In the genomic region with DNA sequence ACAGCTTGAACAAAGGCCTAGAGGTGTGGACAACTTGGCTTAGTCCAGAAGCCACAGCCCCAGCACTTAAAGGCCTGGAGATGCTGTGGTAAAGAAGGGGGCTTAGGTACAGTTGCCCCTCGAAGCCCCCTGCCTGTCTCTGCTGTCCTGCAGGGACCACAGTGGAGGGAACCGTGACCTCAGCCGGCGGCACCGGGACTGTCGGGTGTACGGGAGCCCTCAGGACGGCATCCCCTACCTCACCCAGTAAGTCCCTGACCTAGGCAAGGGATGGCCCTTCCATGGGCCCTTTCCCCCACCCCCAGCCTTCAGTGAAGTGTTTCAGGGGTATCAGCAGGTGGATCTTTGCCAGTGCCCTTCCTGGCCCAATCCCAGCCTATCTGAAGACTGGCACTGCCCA, we compare ENCODE assay signal across 10 cellular contexts. TPM values are rescaled to one million over a fixed set of nuclear protein-coding genes. Genes with fewer than 3 reads are reported as not detected.
"Had no signal": no experiment of that assay in that cellular context is flagged by ENCODE, and none has a peak within 500 bp of the region (broad histone marks: within the 10 kb centered on the region; RNA-seq: fewer than 3 reads in every experiment).

No MANE protein-coding gene starts in this region.

- DNase-seq: GM23248, GOT3, HFFc6, KBM-7 had no signal

- H3K9me3 ChIP-seq: HAP-1 had no signal

- H3K36me3 ChIP-seq: HAP-1 had no signal

- H3K36me3 Mint-ChIP-seq: IgD-negative memory B cell had no signal

- H3K27ac ChIP-seq: GM23248, HL-60, KMS-11 had no signal

- H3K4me3 ChIP-seq: GM23248, HAP-1 had no signal

- H3K27me3 Mint-ChIP-seq: IgD-negative memory B cell had no signal

- H3K9ac ChIP-seq: GM23248, KMS-11 had no signal

- H2AFZ ChIP-seq: GM23248 had no signal

- H3K4me3 Mint-ChIP-seq: HFFc6, IgD-negative memory B cell had no signal

- H3K4me1 Mint-ChIP-seq: IgD-negative memory B cell had no signal

- H3K27ac Mint-ChIP-seq: HFFc6, IgD-negative memory B cell had no signal

- H3K4me2 ChIP-seq: KMS-11 had no signal

- H3K9me3 Mint-ChIP-seq: HFFc6, IgD-negative memory B cell had no signal

- H3K4me1 ChIP-seq: HAP-1 had no signal

RNA-seq across cellular contexts. Expression of gene CATIP, which starts 15.3 kb away (rescaled TPM):
- total RNA-seq: GM23248, H4, HFFc6, HT1080 had no signal
- polyA plus RNA-seq: GM23248 had no signal

RNA-seq across cellular contexts. Expression of gene SLC11A1, which starts 40.7 kb away (rescaled TPM):
- total RNA-seq: GM23248 had no signal
